16 cellular contexts compared by ENCODE assay signal in genomic region chr7:33743594-33743993, GRCh38.
DNase-seq lines count a peak whose midpoint lies in the region; ATAC-seq, FAIRE-seq and TF ChIP-seq lines count a peak whose summit lies in the region.
"Had no signal": no experiment of that assay in that cellular context is flagged by ENCODE, and none has a peak within 500 bp of the region (broad histone marks: within the 10 kb centered on the region; RNA-seq: fewer than 3 reads in every experiment).

No MANE protein-coding gene starts in this region.

- in situ Hi-C loops in brain microvascular endothelial cell (cut with HindIII; ENCODE audit: low pct_ligation_motif_present, low sequenced_read_pairs) = no loop called here

- peaks cover 7% of the 10 kb centered on the region for H3K4me1 ChIP-seq in left ventricle myocardium inferior
- no peaks in the 10 kb centered on the region for H3K4me1 ChIP-seq in thymus (ENCODE audit: control insufficient read depth, insufficient read depth, low read length)
- H3K4me1 ChIP-seq: sigmoid colon, SJSA1 had no signal

- H3K9me3 ChIP-seq in left ventricle myocardium inferior (replicated peaks) (no peaks in the 10 kb centered on the region), thymus (ENCODE audit: control insufficient read depth) (no peaks in the 10 kb centered on the region)
- H3K9me3 ChIP-seq: sigmoid colon, SJSA1, vagina had no signal

- H3K9me3 Mint-ChIP-seq in stimulated activated naive B cell treated with anti-CD40 and anti-IgM and Interleukin-4, amounts not matched to agents 10 μg/mL and 1 μg/mL and 100 μg/mL, for 72 hours = peaks cover 0 to 2% of the 10 kb centered on the region in 2 donors
- H3K9me3 Mint-ChIP-seq in T-helper 2 cell treated with Interferon-gamma antibody and Interleukin-4, amounts not matched to agents 5 μg/mL and 100 μg/mL, for 36 hours = no peaks in the 10 kb centered on the region

- no peaks in the 10 kb centered on the region for H3K36me3 ChIP-seq in left ventricle myocardium inferior
- H3K36me3 ChIP-seq in brain microvascular endothelial cell (replicated peaks) = no peaks in the 10 kb centered on the region
- H3K36me3 ChIP-seq in thymus (ENCODE audit: control insufficient read depth, insufficient read depth) = no peaks in the 10 kb centered on the region
- H3K36me3 ChIP-seq: sigmoid colon, SJSA1, vagina had no signal

- H3K4me1 Mint-ChIP-seq in stimulated activated naive B cell treated with anti-CD40 and anti-IgM and Interleukin-4, amounts not matched to agents 10 μg/mL and 1 μg/mL and 100 μg/mL, for 72 hours = no peaks in the 10 kb centered on the region
- no peaks in the 10 kb centered on the region for H3K4me1 Mint-ChIP-seq in T-helper 2 cell treated with Interferon-gamma antibody and Interleukin-4, amounts not matched to agents 5 μg/mL and 100 μg/mL, for 36 hours (ENCODE audit: low read depth)
- H3K4me1 Mint-ChIP-seq: activated B cell treated with CpG ODN at 0.5 μM for 24 hours had no signal

- H3K27ac ChIP-seq in left ventricle myocardium inferior (replicated peaks) (no peak overlapping the region), brain microvascular endothelial cell (peak overlapping the region; percentile 28), thymus (ENCODE audit: low read depth) (peak overlapping the region; percentile 56)
- H3K27ac ChIP-seq: sigmoid colon, SJSA1, vagina had no signal

- H3K4me3 ChIP-seq in left ventricle myocardium inferior (no peak overlapping the region), brain microvascular endothelial cell (ENCODE audit: low read depth, low read length) (no peak overlapping the region), thymus (ENCODE audit: low read length) (no peak overlapping the region)
- H3K4me3 ChIP-seq: sigmoid colon, SJSA1, vagina had no signal

- H3K27me3 ChIP-seq in left ventricle myocardium inferior (ENCODE audit: low read depth) = no peaks in the 10 kb centered on the region
- H3K27me3 ChIP-seq in brain microvascular endothelial cell (replicated peaks) = no peaks in the 10 kb centered on the region
- H3K27me3 ChIP-seq in thymus (ENCODE audit: control insufficient read depth, insufficient read depth) = no peaks in the 10 kb centered on the region
- H3K27me3 ChIP-seq: sigmoid colon, SJSA1, vagina had no signal

- peak; percentile 25 for ATAC-seq in Right ventricle myocardium superior (ENCODE audit: poor library complexity)
- ATAC-seq in stimulated activated naive B cell treated with anti-CD40 and anti-IgM and Interleukin-4, amounts not matched to agents 10 μg/mL and 1 μg/mL and 100 μg/mL, for 72 hours (replicated peaks) = no peak

- H3K4me3 Mint-ChIP-seq in stimulated activated naive B cell treated with anti-CD40 and anti-IgM and Interleukin-4, amounts not matched to agents 10 μg/mL and 1 μg/mL and 100 μg/mL, for 72 hours = no peak overlapping the region
- H3K4me3 Mint-ChIP-seq in T-helper 2 cell treated with Interferon-gamma antibody and Interleukin-4, amounts not matched to agents 5 μg/mL and 100 μg/mL, for 36 hours = no peak overlapping the region
- H3K4me3 Mint-ChIP-seq: activated B cell treated with CpG ODN at 0.5 μM for 24 hours had no signal

- peaks cover 0 to 6% of the 10 kb centered on the region in 2 donors for H3K27me3 Mint-ChIP-seq in stimulated activated naive B cell treated with anti-CD40 and anti-IgM and Interleukin-4, amounts not matched to agents 10 μg/mL and 1 μg/mL and 100 μg/mL, for 72 hours
- no peaks in the 10 kb centered on the region for H3K27me3 Mint-ChIP-seq in T-helper 2 cell treated with Interferon-gamma antibody and Interleukin-4, amounts not matched to agents 5 μg/mL and 100 μg/mL, for 36 hours (ENCODE audit: low read depth)
- H3K27me3 Mint-ChIP-seq: activated B cell treated with CpG ODN at 0.5 μM for 24 hours had no signal

- WGBS in thymus = 93% methylated on average over 5 of the region's 5 CpGs

- no peak for FAIRE-seq in D721Med (lab: Jason Lieb, UNC)
- FAIRE-seq: G401.6 had no signal

- H3K36me3 Mint-ChIP-seq in stimulated activated naive B cell treated with anti-CD40 and anti-IgM and Interleukin-4, amounts not matched to agents 10 μg/mL and 1 μg/mL and 100 μg/mL, for 72 hours = no peaks in the 10 kb centered on the region
- H3K36me3 Mint-ChIP-seq in T-helper 2 cell treated with Interferon-gamma antibody and Interleukin-4, amounts not matched to agents 5 μg/mL and 100 μg/mL, for 36 hours (ENCODE audit: low read depth) = no peaks in the 10 kb centered on the region

- TF ChIP-seq CTCF in left ventricle myocardium inferior (IDR thresholded peaks at IDR 0.05; ENCODE audit: borderline replicate concordance) = no peak
- TF ChIP-seq CTCF in brain microvascular endothelial cell (IDR thresholded peaks at IDR 0.05; ENCODE audit: low read depth, low read length, missing control alignments) = no peak
- no peak for TF ChIP-seq CTCF in D721Med (IDR thresholded peaks at IDR 0.05; ENCODE audit: insufficient read depth, missing control alignments)

- no peak overlapping the region for H3K27ac Mint-ChIP-seq in stimulated activated naive B cell treated with anti-CD40 and anti-IgM and Interleukin-4, amounts not matched to agents 10 μg/mL and 1 μg/mL and 100 μg/mL, for 72 hours
- no peak overlapping the region for H3K27ac Mint-ChIP-seq in T-helper 2 cell treated with Interferon-gamma antibody and Interleukin-4, amounts not matched to agents 5 μg/mL and 100 μg/mL, for 36 hours
- H3K27ac Mint-ChIP-seq: activated B cell treated with CpG ODN at 0.5 μM for 24 hours had no signal

- intact Hi-C loops in Right ventricle myocardium superior (cut with DNase I) = no loop called here
- intact Hi-C loops in left ventricle myocardium inferior (cut with micrococcal nuclease) = no loop called here

- DNase-seq in Right ventricle myocardium superior = no peak
- no peak for DNase-seq in left ventricle myocardium inferior
- peak; percentile 77 for DNase-seq in brain microvascular endothelial cell
- DNase-seq in left kidney (ENCODE audit: low read depth, low spot score) = peak; percentile 74
- DNase-seq in stimulated activated naive B cell treated with anti-CD40 and anti-IgM and Interleukin-4, amounts not matched to agents 10 μg/mL and 1 μg/mL and 100 μg/mL, for 72 hours = no peak
- DNase-seq in D721Med (ENCODE audit: insufficient read length, low spot score) = no peak
- no peak for DNase-seq in T-helper 2 cell treated with Interferon-gamma antibody and Interleukin-4, amounts not matched to agents 5 μg/mL and 100 μg/mL, for 36 hours (ENCODE audit: low spot score)
- DNase-seq: activated B cell treated with CpG ODN at 0.5 μM for 24 hours; activated T-cell treated with anti-CD3 and anti-CD28 coated beads for 4 hours; amygdala; effector CD4-positive, alpha-beta T cell; sigmoid colon had no signal

Comparison
In these comparisons a context has a peak if more than half of its experiments do, and no peak if none do; other contexts are left out.
1. DNase-seq: peak in brain microvascular endothelial cell (single experiment) and left kidney (single experiment); none in Right ventricle myocardium superior (single experiment), left ventricle myocardium inferior (single experiment), stimulated activated naive B cell treated with anti-CD40 and anti-IgM and Interleukin-4, amounts not matched to agents 10 μg/mL and 1 μg/mL and 100 μg/mL, for 72 hours (single experiment), D721Med (single experiment) and T-helper 2 cell treated with Interferon-gamma antibody and Interleukin-4, amounts not matched to agents 5 μg/mL and 100 μg/mL, for 36 hours (single experiment).